Comparison of ENCODE assay signal across 8 cellular contexts in genomic region chr12:50220357-50221061, GRCh38. TPM values are rescaled to one million over a fixed set of nuclear protein-coding genes. Genes with fewer than 3 reads are reported as not detected.
DNase-seq lines count a peak whose midpoint lies in the region; ATAC-seq and TF ChIP-seq lines count a peak whose summit lies in the region.

No MANE protein-coding gene starts in this region.

- H3K4me1 ChIP-seq in BE2C: peaks cover 8% of the 10 kb centered on the region

- no peaks in the 10 kb centered on the region for H3K27me3 ChIP-seq in BE2C

- H3K9me3 ChIP-seq in BE2C: no peaks in the 10 kb centered on the region
- no peaks in the 10 kb centered on the region for H3K9me3 ChIP-seq in iPS-18c (ENCODE audit: control insufficient read depth, insufficient read depth, low read length)

- peaks cover 22% of the 10 kb centered on the region for H3K36me3 ChIP-seq in BE2C

- H3K4me3 ChIP-seq in BE2C (ENCODE audit: low read depth, low read length) (peak overlapping the region; percentile 95), iPS-18c (ENCODE audit: insufficient read depth, low read depth, low read length) (peak overlapping the region; percentile 69)

- peak; percentile 25 for DNase-seq in BE2C
- peak; percentile 78 for DNase-seq in M059J (ENCODE audit: low read depth)
- peak; percentile 77 for DNase-seq in amniotic epithelial cell (ENCODE audit: low read depth)
- DNase-seq in stromal cell of bone marrow (ENCODE audit: low read depth): peak; percentile 55
- no peak for DNase-seq in mesenteric fat pad (ENCODE audit: low spot score)
- no peak for DNase-seq in NCI-H2081 (lab: John Stamatoyannopoulos, UW)

- ATAC-seq in GM19035 (IDR thresholded peaks at IDR 0.05; ENCODE audit: unreplicated experiment): peak; percentile 38

- TF ChIP-seq CTCF in BE2C (IDR thresholded peaks at IDR 0.05; ENCODE audit: low read depth, low read length): no peak

RNA-seq across cellular contexts. Expression of gene CERS5, which starts 53.3 kb away (rescaled TPM):
- polyA plus RNA-seq in BE2C (2012; ENCODE audit: insufficient read depth, insufficient read length, low read depth): 23.7 TPM
- 26.1 and 28.9 TPM in 2 replicates for total RNA-seq in M059J (2014; rRNA removed; shearing (Covaris generic))
- 46.5 TPM for total RNA-seq in mesenteric fat pad

Comparison
In these comparisons a context has a peak if more than half of its experiments do, and no peak if none do; other contexts are left out.
1. DNase-seq: peak in BE2C (single experiment), M059J (single experiment), amniotic epithelial cell (single experiment) and stromal cell of bone marrow (single experiment); none in mesenteric fat pad (single experiment) and NCI-H2081 (0 of 2).